Comparison of ENCODE assay signal across 12 cellular contexts in the genomic region with DNA sequence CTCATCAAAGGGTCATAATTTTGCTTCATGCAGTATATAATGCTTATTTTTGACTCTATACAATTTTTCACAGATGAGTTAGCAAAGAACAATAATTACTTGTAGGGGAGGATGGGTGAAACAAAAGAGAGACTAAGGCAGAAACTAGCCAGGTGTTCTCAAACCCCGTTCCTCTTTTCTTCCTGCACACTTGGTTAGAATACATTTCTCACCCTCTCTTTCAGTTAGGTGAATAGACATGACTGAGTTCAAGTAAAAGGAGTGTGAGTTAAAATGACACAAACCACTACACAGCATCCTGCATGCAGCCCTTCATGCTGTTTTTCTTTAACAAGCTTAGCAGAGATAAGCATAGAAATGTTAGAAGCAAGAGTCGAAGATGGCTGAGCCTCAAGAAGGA.
"Had no signal": no experiment of that assay in that cellular context is flagged by ENCODE, and none has a peak within 500 bp of the region (broad histone marks: within the 10 kb centered on the region; RNA-seq: fewer than 3 reads in every experiment).

No MANE protein-coding gene starts in this region.

- H3K27me3 ChIP-seq: gastroesophageal sphincter, heart left ventricle had no signal

- DNase-seq: activated B cell treated with CpG ODN at 0.5 μM for 24 hours; activated CD4-positive, alpha-beta memory T cell treated with anti-CD3 and anti-CD28 coated beads for 36 hours; activated CD4-positive, alpha-beta T cell treated with anti-CD3 and anti-CD28 coated beads for 4 hours; activated gamma-delta T cell treated with Interleukin-2 at 50 U/mL for 16 hours; activated T-cell treated with anti-CD3 and anti-CD28 coated beads for 4 hours; effector CD4-positive, alpha-beta T cell; heart left ventricle; left ventricle myocardium inferior; mammary epithelial cell; stimulated activated CD8-positive, alpha-beta memory T cell treated with anti-CD3 and anti-CD28 coated beads, Interleukin-4, amount 100 ng/mL, for 48 hours; stimulated activated naive CD4-positive, alpha-beta T cell had no signal

- H3K27ac ChIP-seq: gastroesophageal sphincter, heart left ventricle, left ventricle myocardium inferior had no signal

- H3K4me1 ChIP-seq: gastroesophageal sphincter, heart left ventricle, left ventricle myocardium inferior had no signal

- H3K9me3 ChIP-seq: gastroesophageal sphincter, heart left ventricle, left ventricle myocardium inferior had no signal

- H3K4me3 ChIP-seq: gastroesophageal sphincter, heart left ventricle, left ventricle myocardium inferior had no signal

- H3K36me3 ChIP-seq: gastroesophageal sphincter, heart left ventricle, left ventricle myocardium inferior had no signal

- ATAC-seq: gastroesophageal sphincter, heart left ventricle had no signal
